ENCODE assay signal across 15 cellular contexts in genomic region chr9:21696411-21696865, GRCh38.
DNase-seq lines count a peak whose midpoint lies in the region; ATAC-seq, FAIRE-seq and TF ChIP-seq lines count a peak whose summit lies in the region.
"Had no signal": no experiment of that assay in that cellular context is flagged by ENCODE, and none has a peak within 500 bp of the region (broad histone marks: within the 10 kb centered on the region; RNA-seq: fewer than 3 reads in every experiment).

No MANE protein-coding gene starts in this region.

- TF ChIP-seq CTCF in left ventricle myocardium inferior (IDR thresholded peaks at IDR 0.05; ENCODE audit: borderline replicate concordance) (no peak), OCI-LY7 (conservative IDR thresholded peaks at IDR 0.05; ENCODE audit: low read length) (no peak), upper lobe of right lung (IDR thresholded peaks at IDR 0.05) (no peak)

- no peak overlapping the region for H2AFZ ChIP-seq in OCI-LY7 (ENCODE audit: low read length)

- no peaks in the 10 kb centered on the region for H3K79me2 ChIP-seq in OCI-LY7 (ENCODE audit: insufficient read depth, low read depth, low read length)

- intact Hi-C loops in Right ventricle myocardium superior (cut with DNase I), result no loop called here
- intact Hi-C loops in left ventricle myocardium inferior (cut with micrococcal nuclease), result no loop called here
- intact Hi-C loops in OCI-LY7 (cut with micrococcal nuclease; ENCODE audit: unreplicated experiment), result no loop called here
- intact Hi-C loops in left ventricle myocardium superior (cut with micrococcal nuclease), result no loop called here
- intact Hi-C loops in upper lobe of right lung (cut with DNase I), result no loop called here

- no peak overlapping the region for H3K27ac Mint-ChIP-seq in CD8-positive, alpha-beta memory T cell
- H3K27ac Mint-ChIP-seq: stimulated activated naive B cell treated with anti-CD40 and anti-IgM and Interleukin-4, amounts not matched to agents 10 μg/mL and 1 μg/mL and 100 μg/mL, for 72 hours; T-helper 2 cell treated with Interferon-gamma antibody and Interleukin-4, amounts not matched to agents 5 μg/mL and 100 μg/mL, for 36 hours had no signal

- POLR2A ChIA-PET in OCI-LY7 (lab: Charles Lee), result no interaction called here
- POLR2A ChIA-PET in CD8-positive, alpha-beta memory T cell (lab: Charles Lee), result no interaction called here

- H3K9me3 ChIP-seq in left ventricle myocardium inferior (replicated peaks) (peaks cover 13% of the 10 kb centered on the region), OCI-LY7 (ENCODE audit: low read length) (no peaks in the 10 kb centered on the region), upper lobe of right lung (no peaks in the 10 kb centered on the region)
- H3K9me3 ChIP-seq in CD8-positive, alpha-beta memory T cell (ENCODE audit: low read length), result no peaks in the 10 kb centered on the region

- peaks cover 23% of the 10 kb centered on the region for H3K27me3 ChIP-seq in left ventricle myocardium inferior (ENCODE audit: low read depth)
- no peaks in the 10 kb centered on the region for H3K27me3 ChIP-seq in upper lobe of right lung
- no peaks in the 10 kb centered on the region for H3K27me3 ChIP-seq in CD8-positive, alpha-beta memory T cell (ENCODE audit: insufficient read depth, low read length, poor library complexity, severe bottlenecking)

- no peak for ATAC-seq in Right ventricle myocardium superior (ENCODE audit: poor library complexity)
- no peak for ATAC-seq in left ventricle myocardium superior
- peak; percentile 9 for ATAC-seq in upper lobe of right lung
- ATAC-seq: stimulated activated naive B cell treated with anti-CD40 and anti-IgM and Interleukin-4, amounts not matched to agents 10 μg/mL and 1 μg/mL and 100 μg/mL, for 72 hours had no signal

- H3K36me3 ChIP-seq in left ventricle myocardium inferior (no peaks in the 10 kb centered on the region), OCI-LY7 (ENCODE audit: insufficient read depth, low read length) (no peaks in the 10 kb centered on the region), upper lobe of right lung (no peaks in the 10 kb centered on the region)
- H3K36me3 ChIP-seq in CD8-positive, alpha-beta memory T cell (ENCODE audit: insufficient read depth, low read length), result no peaks in the 10 kb centered on the region

- H3K9me2 ChIP-seq in OCI-LY7 (ENCODE audit: insufficient read depth, low read length), result no peaks in the 10 kb centered on the region

- no peaks in the 10 kb centered on the region for H3K4me1 Mint-ChIP-seq in CD8-positive, alpha-beta memory T cell
- H3K4me1 Mint-ChIP-seq: central memory CD8-positive, alpha-beta T cell; stimulated activated naive B cell treated with anti-CD40 and anti-IgM and Interleukin-4, amounts not matched to agents 10 μg/mL and 1 μg/mL and 100 μg/mL, for 72 hours had no signal

- H3K27me3 Mint-ChIP-seq in CD8-positive, alpha-beta memory T cell, result peaks cover 12 to 19% of the 10 kb centered on the region in 2 donors

- CTCF ChIA-PET in OCI-LY7 (lab: Charles Lee; ENCODE audit: unreplicated experiment), result no interaction called here
- CTCF ChIA-PET in CD8-positive, alpha-beta memory T cell (lab: Charles Lee), result no interaction called here

- H3K9me3 Mint-ChIP-seq in CD8-positive, alpha-beta memory T cell, result peaks cover 0 to 5% (median 0%) of the 10 kb centered on the region in 5 donors
- H3K9me3 Mint-ChIP-seq: central memory CD8-positive, alpha-beta T cell; T-helper 2 cell treated with Interferon-gamma antibody and Interleukin-4, amounts not matched to agents 5 μg/mL and 100 μg/mL, for 36 hours had no signal

- H3K4me2 ChIP-seq in OCI-LY7 (ENCODE audit: low read length), result no peak overlapping the region

- BruUV-seq in OCI-LY7 (replicated peaks; lab: Mats Ljungman, UMichigan), result no TSS peak

- H3K4me3 ChIP-seq in left ventricle myocardium inferior (no peak overlapping the region), OCI-LY7 (ENCODE audit: low read depth, low read length, poor library complexity, severe bottlenecking) (no peak overlapping the region), upper lobe of right lung (no peak overlapping the region)
- no peak overlapping the region for H3K4me3 ChIP-seq in CD8-positive, alpha-beta memory T cell (ENCODE audit: low read length)

- FAIRE-seq in frontal cortex (lab: Jason Lieb, UNC), result no peak
- FAIRE-seq: islet of Langerhans had no signal

- H3K27ac ChIP-seq in left ventricle myocardium inferior (replicated peaks), result no peak overlapping the region
- H3K27ac ChIP-seq in OCI-LY7 (ENCODE audit: low read depth, low read length, poor library complexity, severe bottlenecking), result no peak overlapping the region
- H3K27ac ChIP-seq in upper lobe of right lung, result no peak overlapping the region
- H3K27ac ChIP-seq in CD8-positive, alpha-beta memory T cell (ENCODE audit: low read depth, low read length), result no peak overlapping the region

- H3K36me3 Mint-ChIP-seq in CD8-positive, alpha-beta memory T cell, result peaks cover 0 to 4% (median 0%) of the 10 kb centered on the region in 3 donors
- H3K36me3 Mint-ChIP-seq: stimulated activated naive B cell treated with anti-CD40 and anti-IgM and Interleukin-4, amounts not matched to agents 10 μg/mL and 1 μg/mL and 100 μg/mL, for 72 hours had no signal

- no peak overlapping the region for H3K4me3 Mint-ChIP-seq in CD8-positive, alpha-beta memory T cell
- H3K4me3 Mint-ChIP-seq: central memory CD8-positive, alpha-beta T cell; stimulated activated naive B cell treated with anti-CD40 and anti-IgM and Interleukin-4, amounts not matched to agents 10 μg/mL and 1 μg/mL and 100 μg/mL, for 72 hours; T-helper 2 cell treated with Interferon-gamma antibody and Interleukin-4, amounts not matched to agents 5 μg/mL and 100 μg/mL, for 36 hours had no signal

- H3K4me1 ChIP-seq in left ventricle myocardium inferior (no peaks in the 10 kb centered on the region), OCI-LY7 (ENCODE audit: insufficient read depth, low read length, poor library complexity, severe bottlenecking) (no peaks in the 10 kb centered on the region), upper lobe of right lung (no peaks in the 10 kb centered on the region)
- H3K4me1 ChIP-seq in CD8-positive, alpha-beta memory T cell (ENCODE audit: insufficient read depth, low read length), result no peaks in the 10 kb centered on the region

- no peaks in the 10 kb centered on the region for H4K20me1 ChIP-seq in OCI-LY7 (ENCODE audit: insufficient read depth, low read length)

- peak; percentile 42 for DNase-seq in Right ventricle myocardium superior
- no peak for DNase-seq in left ventricle myocardium inferior
- DNase-seq in OCI-LY7 (ENCODE audit: low spot score), result peak; percentile 4
- peak; percentile 20 for DNase-seq in left ventricle myocardium superior
- no peak for DNase-seq in upper lobe of right lung
- no peak for DNase-seq in frontal cortex (ENCODE audit: low spot score in 2 of 2)
- DNase-seq in CD8-positive, alpha-beta memory T cell, result no peak
- DNase-seq in NCI-H2081 treated with DMSO at 0.1 percent for 48 hours (lab: John Stamatoyannopoulos, UW), result no peak
- DNase-seq: KG1; NCI-H1930; stimulated activated CD4-positive, alpha-beta T cell treated with anti-CD3 and anti-CD28 coated beads, Interleukin-4, amount 100 ng/mL, for 1 hour; stimulated activated naive B cell treated with anti-CD40 and anti-IgM and Interleukin-4, amounts not matched to agents 10 μg/mL and 1 μg/mL and 100 μg/mL, for 72 hours had no signal

Comparison
In these comparisons a context has a peak if more than half of its experiments do, and no peak if none do; other contexts are left out.
1. DNase-seq: peak in Right ventricle myocardium superior (single experiment), OCI-LY7 (single experiment) and left ventricle myocardium superior (single experiment); none in left ventricle myocardium inferior (single experiment), upper lobe of right lung (single experiment), frontal cortex (0 of 2), CD8-positive, alpha-beta memory T cell (0 of 5) and NCI-H2081 treated with DMSO at 0.1 percent for 48 hours (single experiment).